17 cellular contexts compared by ENCODE assay signal in the genomic region with DNA sequence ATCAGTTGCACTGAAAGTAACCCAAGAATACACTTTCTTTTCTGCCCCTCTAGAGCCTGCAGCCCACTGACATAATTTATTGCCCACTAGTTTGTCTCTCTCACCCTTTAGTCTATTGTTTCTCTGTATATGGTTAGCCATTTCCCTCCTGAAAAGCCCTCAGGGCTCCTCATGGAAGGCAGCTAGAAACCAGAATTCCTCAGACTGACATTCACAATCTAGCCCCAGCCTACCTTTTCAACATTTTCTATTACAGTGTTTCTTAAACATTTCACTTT. TPM values are rescaled to one million over a fixed set of nuclear protein-coding genes. Genes with fewer than 3 reads are reported as not detected.
DNase-seq lines count a peak whose midpoint lies in the region; ATAC-seq and TF ChIP-seq lines count a peak whose summit lies in the region.
"Had no signal": no experiment of that assay in that cellular context is flagged by ENCODE, and none has a peak within 500 bp of the region (broad histone marks: within the 10 kb centered on the region; RNA-seq: fewer than 3 reads in every experiment).

No MANE protein-coding gene starts in this region.

- H3K4me3 ChIP-seq in mesendoderm (ENCODE audit: low read length) = no peak overlapping the region
- H3K4me3 ChIP-seq: GM23248 had no signal

- peak overlapping the region; percentile 45 for H3K27ac Mint-ChIP-seq in T-helper 1 cell treated with Interleukin-12 subunit alpha and Interleukin-12 subunit beta and Interleukin-4 antibody, amounts not matched to agents 30 μg/mL and 1 μg/mL, for 36 hours
- H3K27ac Mint-ChIP-seq in activated CD4-positive, alpha-beta memory T cell treated with anti-CD3 and anti-CD28 coated beads, Interleukin-2, amount 10 ng/mL, durations not matched to agents 7 days and 5 days = no peak overlapping the region

- H3K27ac ChIP-seq in mesendoderm (ENCODE audit: low read depth, low read length) = no peak overlapping the region
- H3K27ac ChIP-seq in foreskin keratinocyte = no peak overlapping the region
- H3K27ac ChIP-seq: 22Rv1, GM23248 had no signal

- H3K4me2 ChIP-seq in mesendoderm (ENCODE audit: low read length) = no peak overlapping the region

- no peaks in the 10 kb centered on the region for H3K36me3 Mint-ChIP-seq in T-helper 1 cell treated with Interleukin-12 subunit alpha and Interleukin-12 subunit beta and Interleukin-4 antibody, amounts not matched to agents 30 μg/mL and 1 μg/mL, for 36 hours (ENCODE audit: low read depth)
- no peaks in the 10 kb centered on the region for H3K36me3 Mint-ChIP-seq in activated CD4-positive, alpha-beta memory T cell treated with anti-CD3 and anti-CD28 coated beads, Interleukin-2, amount 10 ng/mL, durations not matched to agents 7 days and 5 days (ENCODE audit: low read depth)
- H3K36me3 Mint-ChIP-seq: CD4-positive, alpha-beta memory T cell had no signal

- H3K36me3 ChIP-seq in mesendoderm (ENCODE audit: control insufficient read depth, insufficient read depth, low read length) = no peaks in the 10 kb centered on the region
- H3K36me3 ChIP-seq: BE2C had no signal

- H3K4me1 ChIP-seq in mesendoderm (ENCODE audit: control insufficient read depth, low read depth, low read length) (no peaks in the 10 kb centered on the region), foreskin keratinocyte (no peaks in the 10 kb centered on the region)
- H3K4me1 ChIP-seq: BE2C had no signal

- H2BK120ac ChIP-seq in mesendoderm (ENCODE audit: low read depth, low read length) = no peak overlapping the region

- peaks cover 16% of the 10 kb centered on the region for H3K4me1 Mint-ChIP-seq in T-helper 1 cell treated with Interleukin-12 subunit alpha and Interleukin-12 subunit beta and Interleukin-4 antibody, amounts not matched to agents 30 μg/mL and 1 μg/mL, for 36 hours (ENCODE audit: low read depth)
- H3K4me1 Mint-ChIP-seq in activated CD4-positive, alpha-beta memory T cell treated with anti-CD3 and anti-CD28 coated beads, Interleukin-2, amount 10 ng/mL, durations not matched to agents 7 days and 5 days = peaks cover 26% of the 10 kb centered on the region

- H3K4ac ChIP-seq in mesendoderm (ENCODE audit: low read depth, low read length) = no peak overlapping the region

- H2AK5ac ChIP-seq in mesendoderm (ENCODE audit: low read length) = no peak overlapping the region

- H2BK5ac ChIP-seq in mesendoderm (ENCODE audit: low read length) = no peak overlapping the region

- no peaks in the 10 kb centered on the region for H3K27me3 Mint-ChIP-seq in T-helper 1 cell treated with Interleukin-12 subunit alpha and Interleukin-12 subunit beta and Interleukin-4 antibody, amounts not matched to agents 30 μg/mL and 1 μg/mL, for 36 hours (ENCODE audit: low read depth)
- H3K27me3 Mint-ChIP-seq in activated CD4-positive, alpha-beta memory T cell treated with anti-CD3 and anti-CD28 coated beads, Interleukin-2, amount 10 ng/mL, durations not matched to agents 7 days and 5 days = peaks cover 2% of the 10 kb centered on the region
- H3K27me3 Mint-ChIP-seq: CD4-positive, alpha-beta memory T cell had no signal

- H3K9ac ChIP-seq in mesendoderm (ENCODE audit: low read length) = no peak overlapping the region
- H3K9ac ChIP-seq: GM23248 had no signal

- POLR2A ChIA-PET in activated CD4-positive, alpha-beta memory T cell treated with anti-CD3 and anti-CD28 coated beads, Interleukin-2, amount 10 ng/mL, durations not matched to agents 7 days and 5 days (lab: Charles Lee) = no interaction called here

- no peak for ATAC-seq in foreskin keratinocyte

- H4K5ac ChIP-seq in mesendoderm (ENCODE audit: low read length) = no peak overlapping the region

- DNase-seq in T-helper 1 cell = no peak
- DNase-seq in RPMI7951 (ENCODE audit: low read depth) = peak; percentile 44
- peak; percentile 28 for DNase-seq in mesendoderm
- DNase-seq in HUDEP-2 (lab: John Stamatoyannopoulos, UW; ENCODE audit: unreplicated experiment in 76 of 76) = no peak
- no peak for DNase-seq in inferior parietal cortex (ENCODE audit: extremely low spot score)
- no peak for DNase-seq in foreskin keratinocyte
- DNase-seq in activated CD4-positive, alpha-beta memory T cell treated with anti-CD3 and anti-CD28 coated beads, Interleukin-2, amount 10 ng/mL, durations not matched to agents 7 days and 5 days = no peak
- DNase-seq: BE2C; CD4-positive, alpha-beta memory T cell; GM23248; MV-4-11; NCI-H187 treated with DMSO at 0.1 percent for 48 hours; NCI-H526 treated with DMSO at 0.1 percent for 48 hours; OCI-M1; RPMI8226 had no signal

- H2BK15ac ChIP-seq in mesendoderm (replicated peaks; ENCODE audit: low read depth) = no peak overlapping the region

- H3K4me3 Mint-ChIP-seq in T-helper 1 cell treated with Interleukin-12 subunit alpha and Interleukin-12 subunit beta and Interleukin-4 antibody, amounts not matched to agents 30 μg/mL and 1 μg/mL, for 36 hours = no peak overlapping the region
- no peak overlapping the region for H3K4me3 Mint-ChIP-seq in activated CD4-positive, alpha-beta memory T cell treated with anti-CD3 and anti-CD28 coated beads, Interleukin-2, amount 10 ng/mL, durations not matched to agents 7 days and 5 days
- H3K4me3 Mint-ChIP-seq: CD4-positive, alpha-beta memory T cell had no signal

- H3K23ac ChIP-seq in mesendoderm (ENCODE audit: low read length) = no peak overlapping the region

- H3K56ac ChIP-seq in mesendoderm (ENCODE audit: low read length) = no peak overlapping the region

- no peaks in the 10 kb centered on the region for H3K27me3 ChIP-seq in mesendoderm (ENCODE audit: insufficient read depth, low read length, poor library complexity)
- peaks cover 2% of the 10 kb centered on the region for H3K27me3 ChIP-seq in foreskin keratinocyte
- H3K27me3 ChIP-seq: BE2C had no signal

- no peak overlapping the region for H3K18ac ChIP-seq in mesendoderm (ENCODE audit: low read length)

- H3K79me2 ChIP-seq in mesendoderm (ENCODE audit: control insufficient read depth, insufficient read depth, low read length) = no peaks in the 10 kb centered on the region

- no peak overlapping the region for H4K8ac ChIP-seq in mesendoderm (ENCODE audit: low read depth, low read length)

- no peak for TF ChIP-seq CTCF in foreskin keratinocyte (conservative IDR thresholded peaks at IDR 0.05)

- CTCF ChIA-PET in activated CD4-positive, alpha-beta memory T cell treated with anti-CD3 and anti-CD28 coated beads, Interleukin-2, amount 10 ng/mL, durations not matched to agents 7 days and 5 days (lab: Charles Lee) = no interaction called here

- H3K79me1 ChIP-seq in mesendoderm (ENCODE audit: low read length) = no peaks in the 10 kb centered on the region

- no peaks in the 10 kb centered on the region for H3K9me3 Mint-ChIP-seq in T-helper 1 cell treated with Interleukin-12 subunit alpha and Interleukin-12 subunit beta and Interleukin-4 antibody, amounts not matched to agents 30 μg/mL and 1 μg/mL, for 36 hours
- H3K9me3 Mint-ChIP-seq in activated CD4-positive, alpha-beta memory T cell treated with anti-CD3 and anti-CD28 coated beads, Interleukin-2, amount 10 ng/mL, durations not matched to agents 7 days and 5 days = no peaks in the 10 kb centered on the region

RNA-seq across cellular contexts. Expression of gene PAQR8, which starts 21.4 kb away (rescaled TPM):
- total RNA-seq in RPMI7951 (2014; rRNA removed; shearing (Covaris generic)) = 13.1 and 14.5 TPM in 2 replicates
- polyA plus RNA-seq in mesendoderm (2013, experiment 1 of 2) = 2.7 TPM
- polyA plus RNA-seq in mesendoderm (2013, experiment 2 of 2) = 2.6 TPM
- 4.5 and 5.6 TPM in 2 replicates for total RNA-seq in foreskin keratinocyte
- polyA plus RNA-seq in foreskin keratinocyte = 2.4 TPM in 2 replicates
- total RNA-seq in activated CD4-positive, alpha-beta memory T cell treated with anti-CD3 and anti-CD28 coated beads, Interleukin-2, amount 10 ng/mL, durations not matched to agents 7 days and 5 days = 10 to 100 TPM; 12.8 to 14.1 TPM

RNA-seq across cellular contexts. Expression of gene MCM3, which starts 56.0 kb away (rescaled TPM):
- total RNA-seq in RPMI7951 (2014; rRNA removed; shearing (Covaris generic)) = 101 and 116 TPM in 2 replicates
- polyA plus RNA-seq in mesendoderm (2013, experiment 1 of 2) = 166 TPM
- polyA plus RNA-seq in mesendoderm (2013, experiment 2 of 2) = 164 TPM
- total RNA-seq in foreskin keratinocyte = 125 and 134 TPM in 2 replicates
- polyA plus RNA-seq in foreskin keratinocyte = 71.5 and 88.1 TPM in 2 replicates
- total RNA-seq in activated CD4-positive, alpha-beta memory T cell treated with anti-CD3 and anti-CD28 coated beads, Interleukin-2, amount 10 ng/mL, durations not matched to agents 7 days and 5 days = 100 to 1,000 TPM; 149 TPM

Comparison
In these comparisons a context has a peak if more than half of its experiments do, and no peak if none do; other contexts are left out.
1. DNase-seq: peak in RPMI7951 (single experiment) and mesendoderm (single experiment); none in T-helper 1 cell (0 of 5), HUDEP-2 (0 of 76), inferior parietal cortex (single experiment), foreskin keratinocyte (0 of 2) and activated CD4-positive, alpha-beta memory T cell treated with anti-CD3 and anti-CD28 coated beads, Interleukin-2, amount 10 ng/mL, durations not matched to agents 7 days and 5 days (single experiment).